Comparison of ENCODE assay signal across 13 cellular contexts in genomic region chr5:178356459-178356872, GRCh38.
A peak's percentile ranks its signal among the peaks of the same experiment; 100 is the strongest.
DNase-seq lines count a peak whose midpoint lies in the region; ATAC-seq and TF ChIP-seq lines count a peak whose summit lies in the region.
"Had no signal": no experiment of that assay in that cellular context is flagged by ENCODE, and none has a peak within 500 bp of the region (broad histone marks: within the 10 kb centered on the region; RNA-seq: fewer than 3 reads in every experiment).

No MANE protein-coding gene starts in this region.

- peak overlapping the region; percentile 53; the same call in 1 of the 2 replicates for H3K4me3 ChIP-seq in iPS-20b (ENCODE audit: low read length)
- no peak overlapping the region for H3K4me3 ChIP-seq in psoas muscle
- H3K4me3 ChIP-seq: uterus had no signal

- H3K36me3 ChIP-seq in ES-I3 (ENCODE audit: insufficient read depth, low read length) (no peaks in the 10 kb centered on the region), iPS-20b (ENCODE audit: insufficient read depth, low read depth, low read length) (no peaks in the 10 kb centered on the region), psoas muscle (ENCODE audit: insufficient read depth in 1 of 2, low read depth in 1 of 2) (no peaks in the 10 kb centered on the region)
- H3K36me3 ChIP-seq: uterus had no signal

- H3K27me3 ChIP-seq in iPS-20b (ENCODE audit: insufficient read depth, low read length) (no peaks in the 10 kb centered on the region), psoas muscle (ENCODE audit: insufficient read depth in 3 of 3, low read length in 2 of 3) (peaks cover 0 to 9% (median 1%) of the 10 kb centered on the region in 3 donors)
- H3K27me3 ChIP-seq: uterus had no signal

- TF ChIP-seq CTCF in psoas muscle (IDR thresholded peaks at IDR 0.05): no peak

- no peaks in the 10 kb centered on the region for H3K9me3 ChIP-seq in ES-I3 (ENCODE audit: control insufficient read depth, insufficient read depth, low read length)
- H3K9me3 ChIP-seq in iPS-20b (ENCODE audit: insufficient read depth, low read depth, low read length): no peaks in the 10 kb centered on the region
- no peaks in the 10 kb centered on the region for H3K9me3 ChIP-seq in psoas muscle
- H3K9me3 ChIP-seq: uterus had no signal

- H3K9ac ChIP-seq in ES-I3 (ENCODE audit: low read depth, low read length) (peak overlapping the region; percentile 32), iPS-20b (ENCODE audit: low read depth, low read length) (peak overlapping the region; percentile 9; the same call in 1 of the 2 replicates)

- ATAC-seq in psoas muscle: peak; percentile 58 to 73 (median 64)
- no peak for ATAC-seq in GM19351 (IDR thresholded peaks at IDR 0.05; ENCODE audit: unreplicated experiment)
- no peak for ATAC-seq in GM18520 (IDR thresholded peaks at IDR 0.05; ENCODE audit: unreplicated experiment)
- ATAC-seq in HG03039 (IDR thresholded peaks at IDR 0.05; ENCODE audit: unreplicated experiment): no peak
- ATAC-seq: HCT116, left colon had no signal

- WGBS in psoas muscle, 3 donors: 2 to 5% (median 5%) methylated on average over 12 to 13 of the region's 13 CpGs

- DNase-seq in cerebellar cortex (ENCODE audit: low spot score) (peak; percentile 71), psoas muscle (peak in 1 of 2 donors; percentile 44), MV-4-11 (lab: John Stamatoyannopoulos, UW) (no peak)
- DNase-seq: CD4-positive, CD25-positive, alpha-beta regulatory T cell; left colon; NCI-H2171 treated with DMSO at 0.1 percent for 48 hours had no signal

- H3K4me1 ChIP-seq in ES-I3 (ENCODE audit: insufficient read depth, low read length): peaks cover 28% of the 10 kb centered on the region
- peaks cover 23% of the 10 kb centered on the region for H3K4me1 ChIP-seq in iPS-20b (ENCODE audit: insufficient read depth, low read length)
- no peaks in the 10 kb centered on the region for H3K4me1 ChIP-seq in psoas muscle
- H3K4me1 ChIP-seq: uterus had no signal

- intact Hi-C loops in psoas muscle (cut with DNase I): no loop called here

- H3K27ac ChIP-seq in iPS-20b (ENCODE audit: low read length) (no peak overlapping the region), psoas muscle (no peak overlapping the region)
- H3K27ac ChIP-seq: uterus had no signal

Comparison
In these comparisons a context has a peak if more than half of its experiments do, and no peak if none do; other contexts are left out.
1. ATAC-seq: peak in psoas muscle (4 of 4); none in GM19351 (single experiment), GM18520 (single experiment) and HG03039 (single experiment).